Comparison of ENCODE assay signal across 8 cellular contexts in genomic region chr7:44986218-44987053, GRCh38. TPM values are rescaled to one million over a fixed set of nuclear protein-coding genes. Genes with fewer than 3 reads are reported as not detected.
DNase-seq lines count a peak whose midpoint lies in the region; TF ChIP-seq lines count a peak whose summit lies in the region.

No MANE protein-coding gene starts in this region.

- H2AFZ ChIP-seq in neuron (ENCODE audit: low read depth, low read length), result no peak overlapping the region

- H3K4me1 ChIP-seq in neuron (ENCODE audit: insufficient read depth, low read length), result no peaks in the 10 kb centered on the region

- H3K27me3 ChIP-seq in neuron (ENCODE audit: insufficient read depth, low read length), result no peaks in the 10 kb centered on the region

- DNase-seq in ELF-1 (ENCODE audit: low read depth, low spot score), result peak; percentile 97
- DNase-seq in H4 (ENCODE audit: low spot score), result peak; percentile 98
- peak; percentile 81 for DNase-seq in LNCaP clone FGC (ENCODE audit: low read depth)
- DNase-seq in SHP77 treated with DMSO at 0.1 percent for 48 hours (lab: John Stamatoyannopoulos, UW), result peak; percentile 93
- peak; percentile 92 for DNase-seq in activated gamma-delta T cell treated with anti-CD3 and anti-CD28 coated beads, Interleukin-2, amount 50 U/mL, for 16 hours (ENCODE audit: low read depth)
- peak; percentile 88 for DNase-seq in foreskin melanocyte
- DNase-seq in stromal cell of bone marrow (ENCODE audit: low read depth), result peak; percentile 83

- peak overlapping the region; percentile 90 for H3K4me3 ChIP-seq in LNCaP clone FGC (ENCODE audit: low read depth, low read length)
- peak overlapping the region; percentile 50 for H3K4me3 ChIP-seq in neuron (ENCODE audit: low read length)

- TF ChIP-seq CTCF in LNCaP clone FGC (IDR thresholded peaks at IDR 0.05; ENCODE audit: control insufficient read depth, extremely low read depth, insufficient read depth), result no peak

- H3K9me3 ChIP-seq in neuron (ENCODE audit: low read length), result peaks cover 3% of the 10 kb centered on the region

- H3K36me3 ChIP-seq in neuron (ENCODE audit: insufficient read depth, low read length), result peaks cover 12% of the 10 kb centered on the region

RNA-seq across cellular contexts. Expression of gene MYO1G, which starts 7.6 kb away (rescaled TPM):
- not detected in 2 replicates for total RNA-seq in H4 (2014; rRNA removed; shearing (Covaris generic))

RNA-seq across cellular contexts. Expression of gene CCM2, which starts 13.6 kb away (rescaled TPM):
- 61.5 and 78.6 TPM in 2 replicates for total RNA-seq in H4 (2014; rRNA removed; shearing (Covaris generic))

Comparison
In these comparisons a context has a peak if more than half of its experiments do, and no peak if none do; other contexts are left out.
1. Peak in every context shown above with its lines: DNase-seq and H3K4me3 ChIP-seq.